ENCODE assay signal across 8 cellular contexts in the genomic region with DNA sequence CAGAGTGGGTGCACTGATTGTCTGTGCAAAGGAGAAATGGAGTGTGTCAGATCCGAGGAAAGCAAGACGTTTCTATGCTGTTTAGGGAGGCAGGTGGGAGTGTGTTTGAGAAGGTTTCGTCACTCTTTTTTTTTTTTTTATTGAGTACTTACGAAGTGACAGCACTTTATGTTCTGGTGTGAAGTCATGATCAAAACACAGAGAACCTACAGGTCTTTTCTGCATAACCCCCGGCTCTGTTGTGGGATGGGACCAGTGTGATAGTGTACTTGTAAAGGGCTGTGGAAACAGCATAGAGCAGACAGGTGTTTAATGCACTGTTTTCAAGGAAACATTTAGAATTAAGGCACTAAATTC. TPM values are rescaled to one million over a fixed set of nuclear protein-coding genes. Genes with fewer than 3 reads are reported as not detected.
DNase-seq lines count a peak whose midpoint lies in the region; ATAC-seq and TF ChIP-seq lines count a peak whose summit lies in the region.

No MANE protein-coding gene starts in this region.

- peaks cover 27% of the 10 kb centered on the region for H3K4me1 Mint-ChIP-seq in chondrocyte (ENCODE audit: low read depth)
- peaks cover 19% of the 10 kb centered on the region for H3K4me1 Mint-ChIP-seq in mesothelial cell of epicardium

- DNase-seq in DMS53 (lab: John Stamatoyannopoulos, UW) (peak; percentile 81), LNCaP clone FGC (ENCODE audit: low read depth) (no peak), chondrocyte (ENCODE audit: low spot score) (no peak), mesothelial cell of epicardium (ENCODE audit: low spot score in 2 of 2, unreplicated experiment in 2 of 2) (no peak), COR-L47 (lab: John Stamatoyannopoulos, UW) (no peak), nucleus accumbens (lab: John Stamatoyannopoulos, UW) (no peak)

- H3K27ac Mint-ChIP-seq in chondrocyte (ENCODE audit: unreplicated experiment) (peak overlapping the region; percentile 99), mesothelial cell of epicardium (peak overlapping the region; percentile 99)

- ATAC-seq in GM21423 (IDR thresholded peaks at IDR 0.05; ENCODE audit: unreplicated experiment) (no peak), GM21447 (IDR thresholded peaks at IDR 0.05; ENCODE audit: unreplicated experiment) (no peak)

- H3K4me3 Mint-ChIP-seq in chondrocyte (ENCODE audit: unreplicated experiment) (peak overlapping the region; percentile 89), mesothelial cell of epicardium (peak overlapping the region; percentile 97)

- no peaks in the 10 kb centered on the region for H3K9me3 Mint-ChIP-seq in chondrocyte (ENCODE audit: low read depth)
- peaks cover 5% of the 10 kb centered on the region for H3K9me3 Mint-ChIP-seq in mesothelial cell of epicardium

- H3K36me3 Mint-ChIP-seq in chondrocyte (ENCODE audit: low read depth): peaks cover 8% of the 10 kb centered on the region
- peaks cover 7% of the 10 kb centered on the region for H3K36me3 Mint-ChIP-seq in mesothelial cell of epicardium

- H3K27me3 Mint-ChIP-seq in chondrocyte (ENCODE audit: low read depth) (no peaks in the 10 kb centered on the region), mesothelial cell of epicardium (ENCODE audit: low read depth) (no peaks in the 10 kb centered on the region)

- H3K4me3 ChIP-seq in LNCaP clone FGC (ENCODE audit: low read depth, low read length): peak overlapping the region; percentile 97

- TF ChIP-seq CTCF in LNCaP clone FGC (IDR thresholded peaks at IDR 0.05; ENCODE audit: control insufficient read depth, extremely low read depth, insufficient read depth): no peak
- no peak for TF ChIP-seq CTCF in chondrocyte (IDR thresholded peaks at IDR 0.05)
- TF ChIP-seq CTCF in mesothelial cell of epicardium (IDR thresholded peaks at IDR 0.05; ENCODE audit: unreplicated experiment): no peak

RNA-seq across cellular contexts. Expression of a gene that starts 26.7 kb away (rescaled TPM):
- total RNA-seq in chondrocyte (92.3 to 107 TPM (median 96.4 TPM) in 3 replicates), mesothelial cell of epicardium (70.0 to 74.3 TPM (median 72.9 TPM) in 3 replicates)

RNA-seq across cellular contexts. Expression of a gene that starts 54.9 kb away (rescaled TPM):
- total RNA-seq in chondrocyte (3.3 to 6.6 TPM (median 3.7 TPM) in 3 replicates), mesothelial cell of epicardium (13.9 to 15.6 TPM (median 14.2 TPM) in 3 replicates)
